26 cellular contexts compared by ENCODE assay signal in genomic region chr10:116722736-116723427, GRCh38. TPM values are rescaled to one million over a fixed set of nuclear protein-coding genes. Genes with fewer than 3 reads are reported as not detected.
DNase-seq lines count a peak whose midpoint lies in the region; TF ChIP-seq lines count a peak whose summit lies in the region.
"Had no signal": no experiment of that assay in that cellular context is flagged by ENCODE, and none has a peak within 500 bp of the region (broad histone marks: within the 10 kb centered on the region; RNA-seq: fewer than 3 reads in every experiment).

No MANE protein-coding gene starts in this region.

- TF ChIP-seq CTCF in chondrocyte (IDR thresholded peaks at IDR 0.05) (no peak), HFFc6 (IDR thresholded peaks at IDR 0.05) (no peak)

- no CpG with 5 or more reads among the region's 6 CpGs for WGBS in neuronal stem cell (ENCODE audit: extremely low coverage in 2 of 2, insufficient read length in 2 of 2, insufficient replicate concordance in 1 of 2), 2 donors
- no CpG with 5 or more reads among the region's 6 CpGs for WGBS in trophoblast cell (ENCODE audit: extremely low coverage, insufficient coverage, insufficient read length)

- H3K9me3 ChIP-seq in neuronal stem cell (replicated peaks in 1 of 2; ENCODE audit: control insufficient read depth in 2 of 2, insufficient read depth in 1 of 2, low read depth in 1 of 2, low read length in 2 of 2) (no peaks in the 10 kb centered on the region), trophoblast cell (ENCODE audit: insufficient read depth, low read depth, low read length) (no peaks in the 10 kb centered on the region)
- H3K9me3 ChIP-seq: stomach, transverse colon had no signal

- H3K4ac ChIP-seq in neuronal stem cell (ENCODE audit: low read length) (no peak overlapping the region), trophoblast cell (ENCODE audit: low read depth, low read length) (no peak overlapping the region)

- no peak overlapping the region for H2AK5ac ChIP-seq in neuronal stem cell (ENCODE audit: low read depth, low read length)
- no peak overlapping the region for H2AK5ac ChIP-seq in trophoblast cell (ENCODE audit: low read length)

- no peak overlapping the region for H2BK120ac ChIP-seq in neuronal stem cell (ENCODE audit: low read depth, low read length)
- H2BK120ac ChIP-seq in trophoblast cell (ENCODE audit: insufficient read depth, low read length, poor library complexity), result no peak overlapping the region

- no peak overlapping the region for H2BK5ac ChIP-seq in neuronal stem cell (ENCODE audit: low read length)
- no peak overlapping the region for H2BK5ac ChIP-seq in trophoblast cell (ENCODE audit: low read depth, low read length, poor library complexity)

- H2BK15ac ChIP-seq in neuronal stem cell (ENCODE audit: low read length), result no peak overlapping the region

- H3K36me3 ChIP-seq in neuronal stem cell (replicated peaks in 1 of 2; ENCODE audit: control insufficient read depth in 2 of 2, insufficient read depth in 2 of 2, low read length in 2 of 2) (no peaks in the 10 kb centered on the region), trophoblast cell (ENCODE audit: control insufficient read depth in 1 of 2, insufficient read depth in 2 of 2, low read length in 2 of 2) (no peaks in the 10 kb centered on the region)
- H3K36me3 ChIP-seq: stomach, transverse colon had no signal

- H3K9ac ChIP-seq in neuronal stem cell (ENCODE audit: low read depth, low read length, poor library complexity) (no peak overlapping the region), trophoblast cell (ENCODE audit: low read length) (no peak overlapping the region)
- H3K9ac ChIP-seq: parathyroid adenoma had no signal

- H3K79me1 ChIP-seq in neuronal stem cell (ENCODE audit: low read depth, low read length), result no peaks in the 10 kb centered on the region
- no peaks in the 10 kb centered on the region for H3K79me1 ChIP-seq in trophoblast cell (ENCODE audit: low read length)

- H3K14ac ChIP-seq in neuronal stem cell (ENCODE audit: low read length) (no peak overlapping the region), trophoblast cell (ENCODE audit: low read length) (no peak overlapping the region)

- H3K4me2 ChIP-seq in neuronal stem cell (ENCODE audit: insufficient read depth, low read length, poor library complexity, severe bottlenecking), result no peak overlapping the region
- H3K4me2 ChIP-seq in trophoblast cell (ENCODE audit: low read length), result no peak overlapping the region

- H4K8ac ChIP-seq in neuronal stem cell (ENCODE audit: low read depth, low read length) (no peak overlapping the region), trophoblast cell (ENCODE audit: low read depth, low read length) (no peak overlapping the region)

- no peaks in the 10 kb centered on the region for H3K36me3 Mint-ChIP-seq in chondrocyte (ENCODE audit: low read depth)
- peaks cover 8% of the 10 kb centered on the region; the same call in 1 of the 2 replicates for H3K36me3 Mint-ChIP-seq in HFFc6 (ENCODE audit: low read depth)
- H3K36me3 Mint-ChIP-seq: memory B cell, natural killer cell had no signal

- H3K79me2 ChIP-seq in trophoblast cell (ENCODE audit: control insufficient read depth, insufficient read depth, low read length, poor library complexity), result no peaks in the 10 kb centered on the region

- H3K4me1 Mint-ChIP-seq in chondrocyte (ENCODE audit: low read depth), result peaks cover 13% of the 10 kb centered on the region
- H3K4me1 Mint-ChIP-seq in HFFc6 (ENCODE audit: low read depth), result peaks cover 21% of the 10 kb centered on the region
- H3K4me1 Mint-ChIP-seq: memory B cell had no signal

- H3K4me3 ChIP-seq in neuronal stem cell (ENCODE audit: low read length in 2 of 2) (no peak overlapping the region), trophoblast cell (ENCODE audit: low read depth, low read length) (no peak overlapping the region)
- H3K4me3 ChIP-seq: skin epidermis, stomach, transverse colon had no signal

- H2AFZ ChIP-seq in neuronal stem cell (ENCODE audit: low read length) (no peak overlapping the region), trophoblast cell (ENCODE audit: insufficient read depth, low read length, poor library complexity) (no peak overlapping the region)
- H2AFZ ChIP-seq: parathyroid adenoma had no signal

- H3K4me1 ChIP-seq in neuronal stem cell (ENCODE audit: control insufficient read depth in 2 of 2, insufficient read depth in 1 of 2, low read depth in 1 of 2, low read length in 2 of 2) (peaks cover 0 to 10% of the 10 kb centered on the region in 2 donors), trophoblast cell (ENCODE audit: control insufficient read depth in 1 of 2, insufficient read depth in 2 of 2, low read length in 2 of 2) (no peaks in the 10 kb centered on the region)
- H3K4me1 ChIP-seq: foreskin keratinocyte had no signal

- no peak overlapping the region for H2BK12ac ChIP-seq in neuronal stem cell (ENCODE audit: low read length)
- H2BK12ac ChIP-seq in trophoblast cell (ENCODE audit: low read length), result no peak overlapping the region

- H3K9me3 Mint-ChIP-seq in chondrocyte (ENCODE audit: low read depth), result no peaks in the 10 kb centered on the region
- no peaks in the 10 kb centered on the region for H3K9me3 Mint-ChIP-seq in HFFc6
- H3K9me3 Mint-ChIP-seq: activated CD8-positive, alpha-beta T cell treated with anti-CD3 and anti-CD28 coated beads for 36 hours; memory B cell; natural killer cell; T-helper 1 cell treated with Interleukin-12 subunit alpha and Interleukin-12 subunit beta and Interleukin-4 antibody, amounts not matched to agents 30 μg/mL and 1 μg/mL, for 36 hours had no signal

- in situ Hi-C loops in Caki2 (cut with HindIII; ENCODE audit: low pct_unique_long_range_greater_than_20kb, low sequenced_read_pairs), result no loop called here

- H3K27ac Mint-ChIP-seq in chondrocyte (ENCODE audit: unreplicated experiment) (no peak overlapping the region), HFFc6 (no peak overlapping the region)
- H3K27ac Mint-ChIP-seq: activated CD8-positive, alpha-beta T cell treated with anti-CD3 and anti-CD28 coated beads for 36 hours; memory B cell; natural killer cell; T-helper 1 cell treated with Interleukin-12 subunit alpha and Interleukin-12 subunit beta and Interleukin-4 antibody, amounts not matched to agents 30 μg/mL and 1 μg/mL, for 36 hours had no signal

- H3K27me3 Mint-ChIP-seq in chondrocyte (ENCODE audit: low read depth) (no peaks in the 10 kb centered on the region), HFFc6 (ENCODE audit: insufficient read depth) (no peaks in the 10 kb centered on the region; the same call in 1 of the 2 replicates)
- H3K27me3 Mint-ChIP-seq: memory B cell had no signal

- peak overlapping the region; percentile 15 for H3K18ac ChIP-seq in neuronal stem cell (ENCODE audit: low read length)
- H3K18ac ChIP-seq in trophoblast cell (ENCODE audit: low read length), result no peak overlapping the region

- H3K4me3 Mint-ChIP-seq in chondrocyte (ENCODE audit: unreplicated experiment), result no peak overlapping the region
- H3K4me3 Mint-ChIP-seq in HFFc6, result no peak overlapping the region
- H3K4me3 Mint-ChIP-seq: activated CD8-positive, alpha-beta T cell treated with anti-CD3 and anti-CD28 coated beads for 36 hours; memory B cell; natural killer cell had no signal

- DNase-seq in Caki2 (ENCODE audit: low read depth) (peak; percentile 63), NCI-H2171 treated with DMSO at 0.1 percent for 48 hours (lab: John Stamatoyannopoulos, UW) (peak; percentile 70), chondrocyte (ENCODE audit: low spot score) (peak; percentile 62), neuronal stem cell (ENCODE audit: low spot score) (no peak), NCI-H1048 (lab: John Stamatoyannopoulos, UW) (no peak), trophoblast cell (no peak), HFFc6 (no peak)
- DNase-seq: activated CD8-positive, alpha-beta T cell treated with anti-CD3 and anti-CD28 coated beads for 36 hours; activated naive CD4-positive, alpha-beta T cell treated with Interleukin-2 at 50 U/mL for 16 hours; aorta; central memory CD4-positive, alpha-beta T cell; COR-L47; erythroblast; foreskin keratinocyte; natural killer cell; NCI-H1092 treated with DMSO at 0.1 percent for 48 hours; NCI-H526; SIG-M5; stimulated activated CD4-positive, alpha-beta T cell treated with anti-CD3 and anti-CD28 coated beads, Interleukin-4, amount 100 ng/mL, for 24 hours; stomach; transverse colon had no signal

- H3K27me3 ChIP-seq in neuronal stem cell (ENCODE audit: control insufficient read depth in 3 of 3, insufficient read depth in 3 of 3, low read depth in 1 of 3, low read length in 3 of 3) (peaks cover 0 to 18% (median 0%) of the 10 kb centered on the region in 3 experiments), trophoblast cell (ENCODE audit: insufficient read depth, low read length) (no peaks in the 10 kb centered on the region)
- H3K27me3 ChIP-seq: foreskin keratinocyte, transverse colon had no signal

- H4K12ac ChIP-seq in trophoblast cell (ENCODE audit: low read depth, low read length), result no peak overlapping the region

- H3K27ac ChIP-seq in neuronal stem cell (replicated peaks; ENCODE audit: low read length), result no peak overlapping the region
- H3K27ac ChIP-seq in trophoblast cell (ENCODE audit: low read depth, low read length), result no peak overlapping the region
- H3K27ac ChIP-seq: foreskin keratinocyte, parathyroid adenoma, skin epidermis, stomach, transverse colon, VCaP had no signal

- H3K23ac ChIP-seq in neuronal stem cell (ENCODE audit: low read depth, low read length, poor library complexity) (no peak overlapping the region), trophoblast cell (ENCODE audit: low read length) (no peak overlapping the region)

- H4K91ac ChIP-seq in neuronal stem cell (ENCODE audit: low read depth, low read length, poor library complexity), result no peak overlapping the region
- no peak overlapping the region for H4K91ac ChIP-seq in trophoblast cell (ENCODE audit: low read depth, low read length)

RNA-seq across cellular contexts. Expression of gene HSPA12A, which starts 19.5 kb away (rescaled TPM):
- 18.1 and 23.4 TPM in 2 replicates for total RNA-seq in Caki2 (2014; rRNA removed; shearing (Covaris generic); ENCODE audit: low replicate concordance)
- 5.8 to 9.7 TPM (median 6.9 TPM) in 3 replicates for total RNA-seq in chondrocyte
- 3.1 TPM for polyA plus RNA-seq in neuronal stem cell (2013, experiment 1 of 2)
- 3.2 TPM for polyA plus RNA-seq in neuronal stem cell (2013, experiment 2 of 2)
- polyA plus RNA-seq in trophoblast cell (2013), result 0.96 and 1.3 TPM in 2 replicates
- 10 to 100 TPM; 16.6 to 19.4 (median 17.7) TPM for total RNA-seq in HFFc6 (2021; fragmentation: NEBNext Ultra II Directional; extraction: Animal tissue kit (Norgen Biotek cat#: 25700))

Comparison
In these comparisons a context has a peak if more than half of its experiments do, and no peak if none do; other contexts are left out.
1. DNase-seq: peak in Caki2 (single experiment), NCI-H2171 treated with DMSO at 0.1 percent for 48 hours (single experiment) and chondrocyte (single experiment); none in neuronal stem cell (single experiment), NCI-H1048 (single experiment), trophoblast cell (0 of 2) and HFFc6 (single experiment).